In genomic region chr13:85284349-85284748, GRCh38 we compare ENCODE assay signal across 31 cellular contexts.
DNase-seq lines count a peak whose midpoint lies in the region; ATAC-seq and TF ChIP-seq lines count a peak whose summit lies in the region.
"Had no signal": no experiment of that assay in that cellular context is flagged by ENCODE, and none has a peak within 500 bp of the region (broad histone marks: within the 10 kb centered on the region; RNA-seq: fewer than 3 reads in every experiment).

No MANE protein-coding gene starts in this region.

- no peaks in the 10 kb centered on the region for H3K36me3 Mint-ChIP-seq in naive thymus-derived CD4-positive, alpha-beta T cell
- no peaks in the 10 kb centered on the region for H3K36me3 Mint-ChIP-seq in T-cell
- H3K36me3 Mint-ChIP-seq: CD14-positive monocyte; CD4-positive, alpha-beta memory T cell; CD4-positive, CD25-positive, alpha-beta regulatory T cell; CD8-positive, alpha-beta memory T cell; CD8-positive, alpha-beta T cell had no signal

- BruUV-seq in IMR-90 (replicated peaks; lab: Mats Ljungman, UMichigan): no TSS peak

- H4K8ac ChIP-seq in IMR-90 (ENCODE audit: low read depth in 2 of 2, low read length in 2 of 2): no peak overlapping the region

- no peak overlapping the region for H3K4ac ChIP-seq in IMR-90 (ENCODE audit: low read depth, low read length)

- no peak overlapping the region for H2BK20ac ChIP-seq in IMR-90 (ENCODE audit: low read depth, low read length)

- H3K27ac ChIP-seq in IMR-90 (ENCODE audit: insufficient read depth, low read length) (no peak overlapping the region), neural cell (ENCODE audit: low read length) (peak overlapping the region; percentile 66)
- H3K27ac ChIP-seq in naive thymus-derived CD4-positive, alpha-beta T cell (ENCODE audit: low read depth, low read length): no peak overlapping the region
- H3K27ac ChIP-seq: 22Rv1; A549; BLaER1; BLaER1 treated with 17β-estradiol and CSF1 and Interleukin-3, amounts not matched to agents 10 nM and 100 nM; C4-2B had no signal

- no peaks in the 10 kb centered on the region for H3K4me1 ChIP-seq in IMR-90 (ENCODE audit: control insufficient read depth, insufficient read depth, low read length)
- H3K4me1 ChIP-seq in naive thymus-derived CD4-positive, alpha-beta T cell (ENCODE audit: control insufficient read depth in 2 of 2, insufficient read depth in 2 of 2, low read length in 2 of 2): no peaks in the 10 kb centered on the region
- H3K4me1 ChIP-seq: A549; BE2C; BLaER1; BLaER1 treated with 17β-estradiol and CSF1 and Interleukin-3, amounts not matched to agents 10 nM and 100 nM had no signal

- TF ChIP-seq CTCF in IMR-90 (conservative IDR thresholded peaks at IDR 0.05; ENCODE audit: low read depth, low read length) (no peak), neural cell (IDR thresholded peaks at IDR 0.05; ENCODE audit: poor library complexity, severe bottlenecking) (no peak)

- no peak overlapping the region for H3K56ac ChIP-seq in IMR-90 (ENCODE audit: extremely low read depth, insufficient read depth, low read length)

- TF ChIP-seq EP300 in neural cell (conservative IDR thresholded peaks at IDR 0.05; ENCODE audit: poor library complexity, severe bottlenecking): peak; percentile 96

- H3K4me3 ChIP-seq in IMR-90 (ENCODE audit: insufficient read depth, low read depth, low read length): no peak overlapping the region
- H3K4me3 ChIP-seq in neural cell (ENCODE audit: low read length): no peak overlapping the region
- H3K4me3 ChIP-seq in naive thymus-derived CD4-positive, alpha-beta T cell (ENCODE audit: low read length): no peak overlapping the region
- H3K4me3 ChIP-seq: A549; BLaER1; BLaER1 treated with 17β-estradiol and CSF1 and Interleukin-3, amounts not matched to agents 10 nM and 100 nM had no signal

- H3K36me3 ChIP-seq in IMR-90 (ENCODE audit: control insufficient read depth, insufficient read depth, low read length) (no peaks in the 10 kb centered on the region), neural cell (ENCODE audit: insufficient read depth, low read length) (no peaks in the 10 kb centered on the region)
- no peaks in the 10 kb centered on the region for H3K36me3 ChIP-seq in naive thymus-derived CD4-positive, alpha-beta T cell (ENCODE audit: control insufficient read depth in 2 of 3, insufficient read depth in 3 of 3, low read length in 3 of 3)
- H3K36me3 ChIP-seq: BE2C; BLaER1; BLaER1 treated with 17β-estradiol and CSF1 and Interleukin-3, amounts not matched to agents 10 nM and 100 nM had no signal

- CTCF ChIA-PET in IMR-90 (lab: Yijun Ruan, JAX): no interaction called here
- CTCF ChIA-PET in naive thymus-derived CD4-positive, alpha-beta T cell (lab: Charles Lee): no interaction called here
- CTCF ChIA-PET in T-cell (lab: Charles Lee): no interaction called here

- no peaks in the 10 kb centered on the region for H3K79me1 ChIP-seq in IMR-90 (ENCODE audit: low read depth in 1 of 2, low read length in 2 of 2)

- no peak overlapping the region for H3K18ac ChIP-seq in IMR-90 (ENCODE audit: low read depth, low read length)

- H3K4me3 Mint-ChIP-seq in naive thymus-derived CD4-positive, alpha-beta T cell: no peak overlapping the region
- no peak overlapping the region for H3K4me3 Mint-ChIP-seq in T-cell
- H3K4me3 Mint-ChIP-seq: B cell; CD14-positive monocyte; CD4-positive, alpha-beta memory T cell; CD4-positive, alpha-beta T cell; CD4-positive, CD25-positive, alpha-beta regulatory T cell; CD8-positive, alpha-beta memory T cell; CD8-positive, alpha-beta T cell had no signal

- no peak overlapping the region for H3K4me2 ChIP-seq in IMR-90 (ENCODE audit: low read depth, low read length)
- H3K4me2 ChIP-seq in neural cell (ENCODE audit: low read length): peak overlapping the region; percentile 26
- H3K4me2 ChIP-seq: A549; BLaER1; BLaER1 treated with 17β-estradiol and CSF1 and Interleukin-3, amounts not matched to agents 10 nM and 100 nM had no signal

- H2AFZ ChIP-seq in IMR-90 (replicated peaks; ENCODE audit: low read length, poor library complexity) (no peak overlapping the region), neural cell (ENCODE audit: low read depth, low read length) (no peak overlapping the region)

- no peak overlapping the region for H2AK5ac ChIP-seq in IMR-90 (ENCODE audit: low read depth, low read length)

- no peak overlapping the region for H2BK120ac ChIP-seq in IMR-90 (ENCODE audit: low read depth, low read length)

- H3K9me3 ChIP-seq in IMR-90 (ENCODE audit: control insufficient read depth, insufficient read depth, low read length) (no peaks in the 10 kb centered on the region), neural cell (ENCODE audit: low read length) (no peaks in the 10 kb centered on the region)
- no peaks in the 10 kb centered on the region for H3K9me3 ChIP-seq in naive thymus-derived CD4-positive, alpha-beta T cell (ENCODE audit: control insufficient read depth in 2 of 3, low read length in 3 of 3)
- H3K9me3 ChIP-seq: A549, BE2C, Caco-2 had no signal

- H2BK5ac ChIP-seq in IMR-90 (ENCODE audit: low read depth, low read length, poor library complexity, severe bottlenecking): no peak overlapping the region

- TF ChIP-seq POLR2A in IMR-90 (IDR thresholded peaks at IDR 0.05; ENCODE audit: low read depth, low read length): no peak

- H3K9me1 ChIP-seq in IMR-90 (ENCODE audit: insufficient read depth, low read length): no peaks in the 10 kb centered on the region

- no peak overlapping the region for H4K5ac ChIP-seq in IMR-90 (ENCODE audit: low read depth, low read length)

- dilution Hi-C loops in IMR-90 (cut with HindIII; ENCODE audit: low sequenced_read_pairs, unreplicated experiment): no loop called here

- intact Hi-C loops in IMR-90 (cut with micrococcal nuclease): no loop called here
- intact Hi-C loops in naive thymus-derived CD4-positive, alpha-beta T cell (cut with micrococcal nuclease): no loop called here

- no peaks in the 10 kb centered on the region for H3F3A ChIP-seq in neural cell (ENCODE audit: insufficient read depth, low read length, poor library complexity, severe bottlenecking)

- DNase-seq in IMR-90: no peak
- DNase-seq in naive thymus-derived CD4-positive, alpha-beta T cell: no peak
- DNase-seq in T-cell: no peak
- DNase-seq: 8988T; ACHN; AML-193; BE2C; C1 segment of cervical spinal cord; Caco-2; Calu3; CD4-positive, alpha-beta memory T cell; CD4-positive, alpha-beta T cell; CD4-positive, CD25-positive, alpha-beta regulatory T cell; CD8-positive, alpha-beta memory T cell; CD8-positive, alpha-beta T cell; COR-L47; DMS 273 treated with DMSO at 0.1 percent for 48 hours; DMS153; DMS53; DMS79; DMS79 treated with DMSO at 0.1 percent for 48 hours; DND-41; EL had no signal

- H4K91ac ChIP-seq in IMR-90 (ENCODE audit: insufficient read depth, low read depth, low read length): no peak overlapping the region

- no peak overlapping the region for H3K27ac Mint-ChIP-seq in naive thymus-derived CD4-positive, alpha-beta T cell
- no peak overlapping the region for H3K27ac Mint-ChIP-seq in T-cell
- H3K27ac Mint-ChIP-seq: B cell; CD14-positive monocyte; CD4-positive, alpha-beta memory T cell; CD4-positive, alpha-beta T cell; CD4-positive, CD25-positive, alpha-beta regulatory T cell; CD8-positive, alpha-beta memory T cell; CD8-positive, alpha-beta T cell had no signal

- no peak for TF ChIP-seq RAD21 in IMR-90 (IDR thresholded peaks at IDR 0.05; ENCODE audit: low read length)
- TF ChIP-seq RAD21 in neural cell (conservative IDR thresholded peaks at IDR 0.05): no peak

- peaks cover 0 to 16% (median 4%) of the 10 kb centered on the region in 11 donors for H3K9me3 Mint-ChIP-seq in naive thymus-derived CD4-positive, alpha-beta T cell
- peaks cover 3 to 12% (median 5%) of the 10 kb centered on the region in 3 donors for H3K9me3 Mint-ChIP-seq in T-cell
- H3K9me3 Mint-ChIP-seq: CD4-positive, alpha-beta T cell; CD8-positive, alpha-beta T cell had no signal

- H3K79me2 ChIP-seq in neural cell (replicated peaks; ENCODE audit: insufficient read depth, low read length): no peaks in the 10 kb centered on the region

- H3K9ac ChIP-seq in IMR-90 (ENCODE audit: low read depth, low read length) (no peak overlapping the region), neural cell (ENCODE audit: low read length) (no peak overlapping the region)
- H3K9ac ChIP-seq: BLaER1; BLaER1 treated with 17β-estradiol and CSF1 and Interleukin-3, amounts not matched to agents 10 nM and 100 nM had no signal

- no peaks in the 10 kb centered on the region for H3K4me1 Mint-ChIP-seq in naive thymus-derived CD4-positive, alpha-beta T cell
- H3K4me1 Mint-ChIP-seq in T-cell: no peaks in the 10 kb centered on the region
- H3K4me1 Mint-ChIP-seq: B cell; CD14-positive monocyte; CD4-positive, alpha-beta memory T cell; CD4-positive, CD25-positive, alpha-beta regulatory T cell; CD8-positive, alpha-beta memory T cell had no signal

- H3K9me2 ChIP-seq in neural cell (ENCODE audit: insufficient read depth, low read length): no peaks in the 10 kb centered on the region

- in situ Hi-C loops in IMR-90 (cut with MboI; ENCODE audit: low sequenced_read_pairs): no loop called here

- H3K14ac ChIP-seq in IMR-90 (replicated peaks; ENCODE audit: low read depth, low read length): no peak overlapping the region

- H3K23ac ChIP-seq in IMR-90 (ENCODE audit: low read depth, low read length): no peak overlapping the region

- ATAC-seq in IMR-90 (ENCODE audit: low read depth): no peak
- ATAC-seq in naive thymus-derived CD4-positive, alpha-beta T cell: no peak
- ATAC-seq in T-cell (replicated peaks in 1 of 4): no peak
- ATAC-seq: A549; CD8-positive, alpha-beta T cell had no signal

- no CpG with 5 or more reads among the region's 2 CpGs for WGBS in IMR-90 (ENCODE audit: extremely low coverage in 2 of 2, insufficient read length in 1 of 2), 2 experiments

- no peaks in the 10 kb centered on the region for H3K27me3 ChIP-seq in IMR-90 (ENCODE audit: control insufficient read depth, insufficient read depth, low read length)
- H3K27me3 ChIP-seq in neural cell (ENCODE audit: insufficient read depth, low read depth, low read length): no peaks in the 10 kb centered on the region
- H3K27me3 ChIP-seq in naive thymus-derived CD4-positive, alpha-beta T cell (ENCODE audit: control insufficient read depth in 2 of 2, insufficient read depth in 2 of 2, low read length in 2 of 2): no peaks in the 10 kb centered on the region
- H3K27me3 ChIP-seq: BE2C; BLaER1; BLaER1 treated with 17β-estradiol and CSF1 and Interleukin-3, amounts not matched to agents 10 nM and 100 nM had no signal

- H4K20me1 ChIP-seq in IMR-90 (ENCODE audit: insufficient read depth, low read length) (no peaks in the 10 kb centered on the region), neural cell (ENCODE audit: insufficient read depth) (no peaks in the 10 kb centered on the region)
- H4K20me1 ChIP-seq: BLaER1; BLaER1 treated with 17β-estradiol and CSF1 and Interleukin-3, amounts not matched to agents 10 nM and 100 nM had no signal

- no peak overlapping the region for H2AK9ac ChIP-seq in IMR-90 (replicated peaks; ENCODE audit: low read depth, low read length, poor library complexity)

- H2BK15ac ChIP-seq in IMR-90 (ENCODE audit: low read depth, low read length): no peak overlapping the region

- POLR2A ChIA-PET in IMR-90 (lab: Charles Lee; ENCODE audit: unreplicated experiment): no interaction called here
- POLR2A ChIA-PET in naive thymus-derived CD4-positive, alpha-beta T cell (lab: Charles Lee): no interaction called here
- POLR2A ChIA-PET in T-cell (lab: Charles Lee): no interaction called here

- no peaks in the 10 kb centered on the region for H3K27me3 Mint-ChIP-seq in naive thymus-derived CD4-positive, alpha-beta T cell
- no peaks in the 10 kb centered on the region for H3K27me3 Mint-ChIP-seq in T-cell
- H3K27me3 Mint-ChIP-seq: B cell; CD4-positive, alpha-beta memory T cell; CD4-positive, alpha-beta T cell; CD4-positive, CD25-positive, alpha-beta regulatory T cell; CD8-positive, alpha-beta memory T cell had no signal
